34 cellular contexts compared by ENCODE assay signal in genomic region chr3:3545360-3545759, GRCh38.
"Had no signal": no experiment of that assay in that cellular context is flagged by ENCODE, and none has a peak within 500 bp of the region (broad histone marks: within the 10 kb centered on the region; RNA-seq: fewer than 3 reads in every experiment).

No MANE protein-coding gene starts in this region.

- DNase-seq: Karpas-422, Kasumi-1, MG63, MM.1S, MV-4-11, NCI-H1048, NCI-H1092, NCI-H1092 treated with DMSO at 0.1 percent for 48 hours, NCI-H1105, NCI-H1105 treated with DMSO at 0.1 percent for 48 hours, NCI-H1417, NCI-H1417 treated with DMSO at 0.1 percent for 48 hours, NCI-H1436, NCI-H1436 treated with DMSO at 0.1 percent for 48 hours, NCI-H146, NCI-H1694, NCI-H1694 treated with DMSO at 0.1 percent for 48 hours, NCI-H187, NCI-H187 treated with DMSO at 0.1 percent for 48 hours, NCI-H1930, NCI-H2029, NCI-H2029 treated with DMSO at 0.1 percent for 48 hours, NCI-H2081, NCI-H2081 treated with DMSO at 0.1 percent for 48 hours, NCI-H2107, NCI-H2171, NCI-H2171 treated with DMSO at 0.1 percent for 48 hours, NCI-H2227 treated with DMSO at 0.1 percent for 48 hours, NCI-H226, NCI-H345, NCI-H446, NCI-H446 treated with DMSO at 0.1 percent for 48 hours, NCI-H510A, NCI-H510A treated with DMSO at 0.1 percent for 48 hours had no signal

- H3K4me3 ChIP-seq: MG63 had no signal

- H3K36me3 ChIP-seq: MG63 had no signal

- H3K9me3 ChIP-seq: MG63 had no signal

- H3K27me3 ChIP-seq: MG63 had no signal
